In the genomic region with DNA sequence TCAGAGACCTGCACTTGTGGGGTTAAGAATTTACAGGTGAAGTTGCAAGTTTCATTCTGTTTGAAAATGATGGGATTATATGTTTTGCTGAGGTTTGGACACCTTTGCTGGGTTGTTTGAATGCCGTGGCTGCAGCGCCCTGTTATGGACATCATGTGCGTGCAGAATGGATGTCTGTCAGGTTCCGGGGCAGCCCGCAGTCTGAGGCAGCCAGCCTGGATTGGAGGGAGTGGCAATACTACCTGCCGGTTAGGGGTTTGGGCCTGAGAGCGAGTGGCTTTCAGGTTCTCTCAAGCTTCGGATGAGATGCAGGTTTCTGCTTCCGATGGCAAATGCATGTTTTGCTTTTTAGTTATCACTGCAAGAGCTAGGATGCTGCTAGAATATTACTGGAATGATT, we compare ENCODE assay signal across 11 cellular contexts. TPM values are rescaled to one million over a fixed set of nuclear protein-coding genes. Genes with fewer than 3 reads are reported as not detected.
DNase-seq lines count a peak whose midpoint lies in the region; ATAC-seq and TF ChIP-seq lines count a peak whose summit lies in the region.
"Had no signal": no experiment of that assay in that cellular context is flagged by ENCODE, and none has a peak within 500 bp of the region (broad histone marks: within the 10 kb centered on the region; RNA-seq: fewer than 3 reads in every experiment).

No MANE protein-coding gene starts in this region.

- TF ChIP-seq CTCF in GM12875 (IDR thresholded peaks at IDR 0.05; ENCODE audit: borderline replicate concordance, insufficient read depth, low read depth, low read length): no peak
- no peak for TF ChIP-seq CTCF in activated B cell treated with CpG ODN at 0.5 μM for 24 hours (IDR thresholded peaks at IDR 0.05)
- TF ChIP-seq CTCF in thyroid gland (IDR thresholded peaks at IDR 0.05): no peak
- TF ChIP-seq CTCF in type B pancreatic cell (conservative IDR thresholded peaks at IDR 0.05): no peak

- peak overlapping the region; percentile 28 for H3K4me3 ChIP-seq in GM12875 (ENCODE audit: low read depth, low read length)
- H3K4me3 ChIP-seq in thyroid gland (replicated peaks in 1 of 3): no peak overlapping the region

- H3K27ac Mint-ChIP-seq in activated B cell treated with CpG ODN at 0.5 μM for 24 hours: peak overlapping the region; percentile 99
- H3K27ac Mint-ChIP-seq in type B pancreatic cell: no peak overlapping the region

- H3K4me1 Mint-ChIP-seq in activated B cell treated with CpG ODN at 0.5 μM for 24 hours (peaks cover 89% of the 10 kb centered on the region), type B pancreatic cell (ENCODE audit: unreplicated experiment) (peaks cover 24% of the 10 kb centered on the region)

- H3K36me3 ChIP-seq in thyroid gland: no peaks in the 10 kb centered on the region

- H3K27ac ChIP-seq in thyroid gland: no peak overlapping the region

- DNase-seq in activated B cell treated with CpG ODN at 0.5 μM for 24 hours (no peak), thyroid gland (no peak), type B pancreatic cell (ENCODE audit: extremely low spot score, unreplicated experiment) (no peak), NCI-H1436 treated with DMSO at 0.1 percent for 48 hours (lab: John Stamatoyannopoulos, UW) (no peak)
- peak; percentile 58 for DNase-seq in central memory CD4-positive, alpha-beta T cell
- peak; percentile 67 for DNase-seq in stimulated activated CD4-positive, alpha-beta T cell treated with anti-CD3 and anti-CD28 coated beads, Interleukin-1b, Interleukin-23, amount 100 ng/mL, for 48 hours
- DNase-seq: foreskin fibroblast, H7, NCI-H1105 treated with DMSO at 0.1 percent for 48 hours had no signal

- H3K4me1 ChIP-seq in thyroid gland: peaks cover 0 to 12% of the 10 kb centered on the region in 2 donors

- CTCF ChIA-PET in activated B cell treated with CpG ODN at 0.5 μM for 24 hours (lab: Charles Lee): interaction anchor here (0.6 to 7.9 kb wide), 4 partner anchors 19 to 201 kb away, joined by 3 to 57 read pairs (median 17); no protein-coding TSS in a partner anchor

- H3K4me3 Mint-ChIP-seq in activated B cell treated with CpG ODN at 0.5 μM for 24 hours: peak overlapping the region; percentile 96
- no peak overlapping the region for H3K4me3 Mint-ChIP-seq in type B pancreatic cell

- H3K27me3 Mint-ChIP-seq in activated B cell treated with CpG ODN at 0.5 μM for 24 hours (no peaks in the 10 kb centered on the region), type B pancreatic cell (no peaks in the 10 kb centered on the region)

- POLR2A ChIA-PET in activated B cell treated with CpG ODN at 0.5 μM for 24 hours (lab: Charles Lee): interaction anchor here (0.6 to 3.2 kb wide), 10 partner anchors 17 to 398 kb away, joined by 3 to 14 read pairs (median 4); a partner anchor contains a TSS

- H3K36me3 Mint-ChIP-seq in activated B cell treated with CpG ODN at 0.5 μM for 24 hours (ENCODE audit: low read depth): peaks cover 21% of the 10 kb centered on the region
- H3K36me3 Mint-ChIP-seq in type B pancreatic cell: no peaks in the 10 kb centered on the region

- no peaks in the 10 kb centered on the region for H3K9me3 ChIP-seq in thyroid gland

- TF ChIP-seq POLR2A in thyroid gland (IDR thresholded peaks at IDR 0.05): no peak

- intact Hi-C loops in activated B cell treated with CpG ODN at 0.5 μM for 24 hours (cut with micrococcal nuclease): loop anchor here (2.0 kb wide), 1 partner anchor 13 kb away; no protein-coding TSS in a partner anchor
- intact Hi-C loops in thyroid gland (cut with DNase I): no loop called here

- no peak for ATAC-seq in activated B cell treated with CpG ODN at 0.5 μM for 24 hours (ENCODE audit: low read depth)
- ATAC-seq in HG03439 (IDR thresholded peaks at IDR 0.05; ENCODE audit: unreplicated experiment): no peak

- H3K9me3 Mint-ChIP-seq in activated B cell treated with CpG ODN at 0.5 μM for 24 hours (no peaks in the 10 kb centered on the region), type B pancreatic cell (no peaks in the 10 kb centered on the region)

- 83 to 84% methylated on average over 9 of the region's 9 CpGs for WGBS in thyroid gland, 2 donors

- H3K27me3 ChIP-seq in thyroid gland: no peaks in the 10 kb centered on the region

RNA-seq across cellular contexts. Expression of a gene that starts 1.1 kb away (rescaled TPM):
- total RNA-seq in activated B cell treated with CpG ODN at 0.5 μM for 24 hours (74.2 and 84.4 TPM in 2 replicates), thyroid gland (10 to 100 TPM in 2 of 4 donors, 1 to 10 TPM in 2; 8.7 to 14.1 (median 9.6) TPM), type B pancreatic cell (ENCODE audit: low replicate concordance) (6.0 and 12.9 TPM in 2 replicates)

Comparison
In these comparisons a context has a peak if more than half of its experiments do, and no peak if none do; other contexts are left out.
1. DNase-seq: peak in central memory CD4-positive, alpha-beta T cell (single experiment) and stimulated activated CD4-positive, alpha-beta T cell treated with anti-CD3 and anti-CD28 coated beads, Interleukin-1b, Interleukin-23, amount 100 ng/mL, for 48 hours (single experiment); none in activated B cell treated with CpG ODN at 0.5 μM for 24 hours (single experiment), thyroid gland (0 of 2), type B pancreatic cell (single experiment) and NCI-H1436 treated with DMSO at 0.1 percent for 48 hours (single experiment).